In the genomic region with DNA sequence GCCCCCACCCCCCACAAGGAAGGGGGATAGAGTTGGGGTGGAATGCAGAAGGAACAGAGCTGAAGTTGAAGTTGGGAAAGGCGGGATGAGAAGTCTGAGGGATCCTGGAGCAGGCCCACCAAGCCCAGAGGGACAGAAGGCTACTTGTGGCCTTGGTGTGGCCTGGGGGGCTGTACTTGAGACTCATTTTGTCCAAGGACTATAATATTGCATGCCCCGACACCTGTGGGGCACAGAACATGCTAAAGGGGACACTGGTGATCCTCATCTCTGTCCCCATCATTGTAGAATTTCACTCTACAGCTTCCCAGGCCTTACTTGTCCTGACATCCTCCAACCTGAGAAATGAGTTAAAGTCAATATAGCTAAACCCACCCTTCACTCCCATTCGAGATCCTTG, we compare ENCODE assay signal across 13 cellular contexts. TPM values are rescaled to one million over a fixed set of nuclear protein-coding genes. Genes with fewer than 3 reads are reported as not detected.
DNase-seq lines count a peak whose midpoint lies in the region; ATAC-seq and TF ChIP-seq lines count a peak whose summit lies in the region.
"Had no signal": no experiment of that assay in that cellular context is flagged by ENCODE, and none has a peak within 500 bp of the region (broad histone marks: within the 10 kb centered on the region; RNA-seq: fewer than 3 reads in every experiment).

No MANE protein-coding gene starts in this region.

- H3K27ac ChIP-seq in ascending aorta = peak overlapping the region; percentile 85 to 89
- peak overlapping the region; percentile 82 to 93 for H3K27ac ChIP-seq in lung (ENCODE audit: low read depth in 1 of 2, low read length in 1 of 2)
- peak overlapping the region; percentile 23 for H3K27ac ChIP-seq in temporal lobe (ENCODE audit: low read depth, low read length)

- DNase-seq in activated CD4-positive, alpha-beta T cell treated with anti-CD3 and anti-CD28 coated beads, Interleukin-2, amount 10 ng/mL, durations not matched to agents 24 days and 14 days = no peak
- DNase-seq in activated CD4-positive, alpha-beta T cell treated with anti-CD3 and anti-CD28 coated beads for 4 hours = no peak
- no peak for DNase-seq in ascending aorta (ENCODE audit: low spot score in 2 of 2)
- no peak for DNase-seq in lung (ENCODE audit: low spot score)
- no peak for DNase-seq in activated effector memory CD4-positive, alpha-beta T cell treated with Interleukin-2 at 50 U/mL for 16 hours
- no peak for DNase-seq in NCI-H524 treated with DMSO at 0.1 percent for 48 hours (lab: John Stamatoyannopoulos, UW)
- no peak for DNase-seq in SIG-M5 (lab: John Stamatoyannopoulos, UW)
- DNase-seq: activated CD4-positive, alpha-beta T cell treated with anti-CD3 and anti-CD28 coated beads, Interleukin-2, amount 50 U/mL, for 1 hour; anterior cingulate cortex; DND-41; SHP77 treated with DMSO at 0.1 percent for 48 hours had no signal

- intact Hi-C loops in activated CD4-positive, alpha-beta T cell treated with anti-CD3 and anti-CD28 coated beads, Interleukin-2, amount 10 ng/mL, durations not matched to agents 24 days and 14 days (cut with micrococcal nuclease) = no loop called here
- intact Hi-C loops in ascending aorta (cut with DNase I) = loop anchor here (1.0 kb wide), 1 partner anchor 22 kb away; a partner anchor contains a TSS

- H3K27ac Mint-ChIP-seq in activated CD4-positive, alpha-beta T cell treated with anti-CD3 and anti-CD28 coated beads, Interleukin-2, amount 10 ng/mL, durations not matched to agents 24 days and 14 days = no peak overlapping the region

- 39 to 55% methylated on average over 3 of the region's 3 CpGs for WGBS in lung, 2 donors

- H3K36me3 ChIP-seq in ascending aorta = peaks cover 0 to 13% of the 10 kb centered on the region in 2 donors
- H3K36me3 ChIP-seq in lung (ENCODE audit: control insufficient read depth in 2 of 2, insufficient read depth in 2 of 2, low read length in 2 of 2) = peaks cover 2% of the 10 kb centered on the region in 2 donors

- H3K4me3 ChIP-seq in ascending aorta (peak overlapping the region; percentile 62 to 67), lung (peak overlapping the region; percentile 55)
- H3K4me3 ChIP-seq: HAP-1 had no signal

- H3K9me3 Mint-ChIP-seq in activated CD4-positive, alpha-beta T cell treated with anti-CD3 and anti-CD28 coated beads, Interleukin-2, amount 10 ng/mL, durations not matched to agents 24 days and 14 days = no peaks in the 10 kb centered on the region

- H3K27me3 Mint-ChIP-seq in activated CD4-positive, alpha-beta T cell treated with anti-CD3 and anti-CD28 coated beads, Interleukin-2, amount 10 ng/mL, durations not matched to agents 24 days and 14 days = peaks cover 44% of the 10 kb centered on the region

- no peak for TF ChIP-seq CTCF in ascending aorta (IDR thresholded peaks at IDR 0.05)
- TF ChIP-seq CTCF in lung (IDR thresholded peaks at IDR 0.05; ENCODE audit: control extremely low read depth, extremely low read depth) = no peak

- no peaks in the 10 kb centered on the region for H3K9me3 ChIP-seq in ascending aorta
- peaks cover 0 to 2% of the 10 kb centered on the region in 2 donors for H3K9me3 ChIP-seq in lung (ENCODE audit: control insufficient read depth in 2 of 2, insufficient read depth in 1 of 2, low read length in 1 of 2)
- H3K9me3 ChIP-seq: HAP-1 had no signal

- H3K4me1 Mint-ChIP-seq in activated CD4-positive, alpha-beta T cell treated with anti-CD3 and anti-CD28 coated beads, Interleukin-2, amount 10 ng/mL, durations not matched to agents 24 days and 14 days = peaks cover 12% of the 10 kb centered on the region

- H3K4me1 ChIP-seq in ascending aorta (peaks cover 3 to 21% of the 10 kb centered on the region in 2 donors), lung (ENCODE audit: control insufficient read depth in 2 of 2, insufficient read depth in 2 of 2, low read length in 2 of 2) (peaks cover 0 to 14% of the 10 kb centered on the region in 2 donors)

- ATAC-seq in lung (ENCODE audit: insufficient read depth, low FRiP score) = no peak

- H3K4me3 Mint-ChIP-seq in activated CD4-positive, alpha-beta T cell treated with anti-CD3 and anti-CD28 coated beads, Interleukin-2, amount 10 ng/mL, durations not matched to agents 24 days and 14 days = peak overlapping the region; percentile 8

- H3K27me3 ChIP-seq in ascending aorta (no peaks in the 10 kb centered on the region), lung (ENCODE audit: control insufficient read depth, insufficient read depth) (no peaks in the 10 kb centered on the region)

- peaks cover 2% of the 10 kb centered on the region for H3K36me3 Mint-ChIP-seq in activated CD4-positive, alpha-beta T cell treated with anti-CD3 and anti-CD28 coated beads, Interleukin-2, amount 10 ng/mL, durations not matched to agents 24 days and 14 days (ENCODE audit: low read depth)

RNA-seq across cellular contexts. Expression of a gene that starts 1.3 kb away (rescaled TPM):
- 0.24 TPM in 1 of 2 replicates, not detected in the other for total RNA-seq in activated CD4-positive, alpha-beta T cell treated with anti-CD3 and anti-CD28 coated beads, Interleukin-2, amount 10 ng/mL, durations not matched to agents 24 days and 14 days
- total RNA-seq in ascending aorta (257 TPM), lung (100 to 1,000 TPM; 122 to 142 TPM), temporal lobe (6.1 TPM)
- 100 to 1,000 TPM in 1 of 2 donors, 10 to 100 TPM in 1; 77.7 to 139 TPM for polyA plus RNA-seq in lung

RNA-seq across cellular contexts. Expression of a gene that starts 8.8 kb away (rescaled TPM):
- 0.23 TPM in 1 of 2 replicates, not detected in the other for total RNA-seq in activated CD4-positive, alpha-beta T cell treated with anti-CD3 and anti-CD28 coated beads, Interleukin-2, amount 10 ng/mL, durations not matched to agents 24 days and 14 days
- total RNA-seq in ascending aorta (not detected), lung (10 to 100 TPM; 20.9 to 39.8 TPM), temporal lobe (0.49 TPM)
- 10 to 100 TPM; 20.2 to 30.4 TPM for polyA plus RNA-seq in lung

RNA-seq across cellular contexts. Expression of a gene that starts 21.1 kb away (rescaled TPM):
- 4.4 and 5.4 TPM in 2 replicates for total RNA-seq in activated CD4-positive, alpha-beta T cell treated with anti-CD3 and anti-CD28 coated beads, Interleukin-2, amount 10 ng/mL, durations not matched to agents 24 days and 14 days
- 5.3 TPM for total RNA-seq in ascending aorta
- total RNA-seq in lung = 100 to 1,000 TPM in 1 of 2 donors, 10 to 100 TPM in 1; 27.2 to 117 TPM
- 100 to 1,000 TPM in 1 of 2 donors, 10 to 100 TPM in 1; 58.5 to 250 TPM for polyA plus RNA-seq in lung
- total RNA-seq in temporal lobe = 1.5 TPM

RNA-seq across cellular contexts. Expression of a gene that starts 39.4 kb away (rescaled TPM):
- 10.6 TPM in 2 replicates for total RNA-seq in activated CD4-positive, alpha-beta T cell treated with anti-CD3 and anti-CD28 coated beads, Interleukin-2, amount 10 ng/mL, durations not matched to agents 24 days and 14 days
- 21.4 TPM for total RNA-seq in ascending aorta
- 10 to 100 TPM; 15.0 to 33.6 TPM for total RNA-seq in lung
- 10 to 100 TPM in 1 of 2 donors, 1 to 10 TPM in 1; 3.9 to 16.4 TPM for polyA plus RNA-seq in lung
- total RNA-seq in temporal lobe = 18.7 TPM

Comparison
In these comparisons a context has a peak if more than half of its experiments do, and no peak if none do; other contexts are left out.
1. H3K27ac ChIP-seq: peak in every context shown above with its lines; median percentile 88 in lung; 87 in ascending aorta; 23 in temporal lobe.
2. RNA of a gene that starts 1.3 kb away (total RNA-seq): 257 TPM in ascending aorta (single experiment) and 122 to 142 TPM in lung; 6.1 TPM in temporal lobe (single experiment) and 0.24 TPM in activated CD4-positive, alpha-beta T cell treated with anti-CD3 and anti-CD28 coated beads, Interleukin-2, amount 10 ng/mL, durations not matched to agents 24 days and 14 days; every median in the first group is over 10 times any median in the second.
3. RNA of a gene that starts 8.8 kb away (total RNA-seq): 20.9 to 39.8 TPM in lung; 0.49 TPM in temporal lobe (single experiment), 0.23 TPM in activated CD4-positive, alpha-beta T cell treated with anti-CD3 and anti-CD28 coated beads, Interleukin-2, amount 10 ng/mL, durations not matched to agents 24 days and 14 days and not detected in ascending aorta (single experiment); every median in the first group is over 10 times any median in the second.